In genomic region chr7:13115157-13115772, GRCh38 we compare ENCODE assay signal across 13 cellular contexts.
DNase-seq lines count a peak whose midpoint lies in the region; ATAC-seq and TF ChIP-seq lines count a peak whose summit lies in the region.
"Had no signal": no experiment of that assay in that cellular context is flagged by ENCODE, and none has a peak within 500 bp of the region (broad histone marks: within the 10 kb centered on the region; RNA-seq: fewer than 3 reads in every experiment).

No MANE protein-coding gene starts in this region.

- POLR2A ChIA-PET in OCI-LY7 (lab: Charles Lee), result interaction anchor here (1.2 kb wide), 1 partner anchor 68 kb away, joined by 3 read pairs; no protein-coding TSS in a partner anchor

- H3K4me3 ChIP-seq in GM23248 (no peak overlapping the region), RWPE2 (ENCODE audit: severe bottlenecking) (no peak overlapping the region), osteoblast (ENCODE audit: insufficient read depth, low read length) (no peak overlapping the region), OCI-LY7 (ENCODE audit: low read depth, low read length, poor library complexity, severe bottlenecking) (no peak overlapping the region)
- H3K4me3 ChIP-seq: lung had no signal

- in situ Hi-C loops in GM23248 (cut with MboI), result no loop called here

- H3K36me3 ChIP-seq in GM23248 (ENCODE audit: low read depth) (no peaks in the 10 kb centered on the region), RWPE2 (ENCODE audit: low read depth) (no peaks in the 10 kb centered on the region), osteoblast (ENCODE audit: insufficient read depth, low read length) (no peaks in the 10 kb centered on the region), OCI-LY7 (ENCODE audit: insufficient read depth, low read length) (no peaks in the 10 kb centered on the region)

- H3K9me3 ChIP-seq in GM23248 (ENCODE audit: low read depth) (no peaks in the 10 kb centered on the region), RWPE2 (ENCODE audit: severe bottlenecking) (no peaks in the 10 kb centered on the region), osteoblast (ENCODE audit: low read depth, low read length) (no peaks in the 10 kb centered on the region), OCI-LY7 (ENCODE audit: low read length) (no peaks in the 10 kb centered on the region)

- no peaks in the 10 kb centered on the region for H4K20me1 ChIP-seq in GM23248 (ENCODE audit: insufficient read depth)
- H4K20me1 ChIP-seq in osteoblast (ENCODE audit: insufficient read depth, low read length), result no peaks in the 10 kb centered on the region
- no peaks in the 10 kb centered on the region for H4K20me1 ChIP-seq in OCI-LY7 (ENCODE audit: insufficient read depth, low read length)

- H3K9ac ChIP-seq in GM23248, result no peak overlapping the region

- no peaks in the 10 kb centered on the region for H3K27me3 ChIP-seq in GM23248 (replicated peaks; ENCODE audit: insufficient read depth)
- no peaks in the 10 kb centered on the region for H3K27me3 ChIP-seq in RWPE2 (ENCODE audit: insufficient read depth, poor library complexity, severe bottlenecking)
- H3K27me3 ChIP-seq in osteoblast (ENCODE audit: insufficient read depth, low read length), result no peaks in the 10 kb centered on the region

- H3K4me1 ChIP-seq in GM23248 (ENCODE audit: insufficient read depth) (no peaks in the 10 kb centered on the region), RWPE2 (ENCODE audit: insufficient read depth, poor library complexity, severe bottlenecking) (no peaks in the 10 kb centered on the region), osteoblast (ENCODE audit: insufficient read depth, low read length) (no peaks in the 10 kb centered on the region), OCI-LY7 (ENCODE audit: insufficient read depth, low read length, poor library complexity, severe bottlenecking) (no peaks in the 10 kb centered on the region)

- H3K4me2 ChIP-seq in GM23248 (ENCODE audit: unreplicated experiment), result no peak overlapping the region
- peak overlapping the region; percentile 33 for H3K4me2 ChIP-seq in osteoblast (ENCODE audit: insufficient read depth, low read length)
- no peak overlapping the region for H3K4me2 ChIP-seq in OCI-LY7 (ENCODE audit: low read length)

- TF ChIP-seq CTCF in RWPE2 (IDR thresholded peaks at IDR 0.05; ENCODE audit: poor library complexity, severe bottlenecking) (peak; percentile 11), osteoblast (IDR thresholded peaks at IDR 0.05; ENCODE audit: extremely low read depth, low read depth, low read length) (no peak), OCI-LY7 (conservative IDR thresholded peaks at IDR 0.05; ENCODE audit: low read length) (no peak)

- intact Hi-C loops in OCI-LY7 (cut with micrococcal nuclease; ENCODE audit: unreplicated experiment), result no loop called here

- peak; percentile 42; the same call in 2 of the 3 replicates for ATAC-seq in RWPE2 (ENCODE audit: low read depth)
- ATAC-seq in HG03045 (IDR thresholded peaks at IDR 0.05; ENCODE audit: unreplicated experiment), result no peak

- H3F3A ChIP-seq in GM23248 (ENCODE audit: insufficient read depth), result no peaks in the 10 kb centered on the region

- peak overlapping the region; percentile 46 for H2AFZ ChIP-seq in GM23248
- peak overlapping the region; percentile 64 for H2AFZ ChIP-seq in osteoblast (ENCODE audit: low read length)
- no peak overlapping the region for H2AFZ ChIP-seq in OCI-LY7 (ENCODE audit: low read length)

- 42 to 49% methylated on average over 5 of the region's 5 CpGs for WGBS in GM23248 (ENCODE audit: low coverage in 1 of 2, low lambda C conversion rate in 2 of 2, missing lambda C conversion rate in 2 of 2), 2 experiments

- H3K27ac ChIP-seq in GM23248 (no peak overlapping the region), RWPE2 (ENCODE audit: poor library complexity, severe bottlenecking) (no peak overlapping the region), osteoblast (ENCODE audit: low read depth, low read length) (no peak overlapping the region), OCI-LY7 (ENCODE audit: low read depth, low read length, poor library complexity, severe bottlenecking) (no peak overlapping the region)

- CTCF ChIA-PET in OCI-LY7 (lab: Charles Lee; ENCODE audit: unreplicated experiment), result no interaction called here

- H3K79me2 ChIP-seq in GM23248 (ENCODE audit: insufficient read depth) (no peaks in the 10 kb centered on the region), osteoblast (ENCODE audit: insufficient read depth, low read length) (no peaks in the 10 kb centered on the region), OCI-LY7 (ENCODE audit: insufficient read depth, low read depth, low read length) (no peaks in the 10 kb centered on the region)

- H3K9me2 ChIP-seq in GM23248 (ENCODE audit: insufficient read depth) (no peaks in the 10 kb centered on the region), OCI-LY7 (ENCODE audit: insufficient read depth, low read length) (no peaks in the 10 kb centered on the region)

- no peak for DNase-seq in GM23248
- no peak for DNase-seq in RWPE2 (ENCODE audit: low spot score)
- peak; percentile 20 for DNase-seq in fibroblast of peridontal ligament (ENCODE audit: extremely low read depth)
- DNase-seq in osteoblast (ENCODE audit: insufficient read length, low spot score, missing footprints), result peak; percentile 34
- DNase-seq in OCI-LY7 (ENCODE audit: low spot score), result no peak
- DNase-seq in HPDE6-E6E7 (ENCODE audit: extremely low spot score), result no peak
- DNase-seq in globus pallidus (ENCODE audit: low spot score), result no peak
- DNase-seq: activated naive CD4-positive, alpha-beta T cell treated with anti-CD3 and anti-CD28 coated beads, Interleukin-2, amount 50 U/mL, for 16 hours; head of caudate nucleus; NCI-H2171; T1000 had no signal

- BruUV-seq in OCI-LY7 (replicated peaks; lab: Mats Ljungman, UMichigan), result no TSS peak

Comparison
In these comparisons a context has a peak if more than half of its experiments do, and no peak if none do; other contexts are left out.
1. DNase-seq: peak in fibroblast of peridontal ligament (single experiment) and osteoblast (single experiment); none in GM23248 (single experiment), RWPE2 (single experiment), OCI-LY7 (single experiment), HPDE6-E6E7 (single experiment) and globus pallidus (single experiment).